In the genomic region with DNA sequence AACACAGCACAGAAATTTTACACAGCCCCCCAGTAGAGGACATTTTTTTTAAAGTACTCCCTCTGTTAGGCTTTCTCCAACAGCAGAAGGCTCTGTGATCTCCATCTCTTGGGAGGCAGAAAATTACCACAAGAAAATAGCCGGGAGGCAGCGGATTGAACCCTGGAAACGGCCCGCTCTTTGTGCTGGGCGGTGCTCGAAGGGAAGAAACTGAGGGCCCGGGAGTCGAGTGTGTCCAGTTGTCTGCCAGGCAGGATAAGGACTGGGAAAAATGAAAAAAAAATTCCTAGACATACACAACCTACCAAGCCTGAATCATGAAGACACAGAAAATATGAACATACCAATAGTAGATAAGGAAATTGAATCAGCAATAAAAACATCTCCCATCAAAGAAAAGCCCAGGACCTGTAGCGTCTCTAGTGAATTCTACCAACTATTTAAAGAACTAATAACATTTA, we compare ENCODE assay signal across 1 cellular context.
TF ChIP-seq lines count a peak whose summit lies in the region.

No MANE protein-coding gene starts in this region.

TF ChIP-seq in endothelial cell of umbilical vein, 7 proteins besides CTCF, POLR2A, EP300 and RAD21:
- TF ChIP-seq, protein P1, sequence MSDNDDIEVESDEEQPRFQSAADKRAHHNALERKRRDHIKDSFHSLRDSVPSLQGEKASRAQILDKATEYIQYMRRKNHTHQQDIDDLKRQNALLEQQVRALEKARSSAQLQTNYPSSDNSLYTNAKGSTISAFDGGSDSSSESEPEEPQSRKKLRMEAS (IDR thresholded peaks at IDR 0.05; ENCODE audit: insufficient read depth, insufficient read length): no peak
- TF ChIP-seq JUN (IDR thresholded peaks at IDR 0.05; ENCODE audit: borderline replicate concordance, insufficient read depth, insufficient read length, low read depth) (no peak), MYC (IDR thresholded peaks at IDR 0.05; ENCODE audit: low read depth, low read length) (no peak), POLR2AphosphoS5 (IDR thresholded peaks at IDR 0.05; ENCODE audit: insufficient read depth, low read depth, low read length) (no peak), FOS (IDR thresholded peaks at IDR 0.05; ENCODE audit: borderline replicate concordance, insufficient read depth, low read length) (no peak), EZH2 (IDR thresholded peaks at IDR 0.05; ENCODE audit: borderline replicate concordance, low read depth, low read length, severe bottlenecking) (no peak), GATA2 (IDR thresholded peaks at IDR 0.05; ENCODE audit: insufficient read depth, insufficient read length, low read depth, low read length) (no peak)
